In the genomic region with DNA sequence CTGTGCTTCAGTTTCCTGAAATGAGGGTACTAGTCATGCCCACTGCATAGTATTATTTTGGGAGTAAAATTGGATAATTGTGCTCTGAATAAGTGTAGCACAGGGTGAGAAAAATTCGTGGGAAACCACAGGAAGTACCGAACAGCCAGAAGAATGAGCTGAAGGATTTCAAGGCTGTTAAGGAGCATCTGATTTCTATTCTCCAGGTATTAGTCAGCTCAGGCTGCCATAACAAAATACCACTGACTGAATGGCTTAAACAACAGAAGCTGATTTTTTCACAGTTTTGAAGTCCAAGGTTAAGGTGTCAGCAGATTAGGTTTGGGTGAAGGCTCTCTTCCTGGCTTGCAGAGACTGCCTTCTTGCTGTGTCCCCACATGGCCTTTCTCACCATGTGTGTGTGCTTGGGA, we compare ENCODE assay signal across 2 cellular contexts.
TF ChIP-seq lines count a peak whose summit lies in the region.

No MANE protein-coding gene starts in this region.

TF ChIP-seq in SK-N-SH, 30 proteins besides CTCF, POLR2A, EP300 and RAD21:
- TF ChIP-seq TCF12 (IDR thresholded peaks at IDR 0.05): peak; percentile 70; the same call in 1 of the 2 replicates
- peak; percentile 16; the same call in 1 of the 2 replicates for TF ChIP-seq FOSL2 (IDR thresholded peaks at IDR 0.05; ENCODE audit: borderline replicate concordance, low read depth)
- TF ChIP-seq MXI1 (IDR thresholded peaks at IDR 0.05; ENCODE audit: low read depth, low read length): no peak
- no peak for TF ChIP-seq RFX5 (IDR thresholded peaks at IDR 0.05; ENCODE audit: low read length)
- no peak for TF ChIP-seq RXRA (IDR thresholded peaks at IDR 0.05; ENCODE audit: borderline replicate concordance, low read depth)
- TF ChIP-seq, protein P1, sequence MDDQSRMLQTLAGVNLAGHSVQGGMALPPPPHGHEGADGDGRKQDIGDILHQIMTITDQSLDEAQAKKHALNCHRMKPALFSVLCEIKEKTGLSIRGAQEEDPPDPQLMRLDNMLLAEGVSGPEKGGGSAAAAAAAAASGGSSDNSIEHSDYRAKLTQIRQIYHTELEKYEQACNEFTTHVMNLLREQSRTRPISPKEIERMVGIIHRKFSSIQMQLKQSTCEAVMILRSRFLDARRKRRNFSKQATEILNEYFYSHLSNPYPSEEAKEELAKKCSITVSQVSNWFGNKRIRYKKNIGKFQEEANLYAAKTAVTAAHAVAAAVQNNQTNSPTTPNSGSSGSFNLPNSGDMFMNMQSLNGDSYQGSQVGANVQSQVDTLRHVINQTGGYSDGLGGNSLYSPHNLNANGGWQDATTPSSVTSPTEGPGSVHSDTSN (IDR thresholded peaks at IDR 0.05): no peak
- TF ChIP-seq FOXM1 (IDR thresholded peaks at IDR 0.05; ENCODE audit: low read depth): no peak
- TF ChIP-seq, protein P2, sequence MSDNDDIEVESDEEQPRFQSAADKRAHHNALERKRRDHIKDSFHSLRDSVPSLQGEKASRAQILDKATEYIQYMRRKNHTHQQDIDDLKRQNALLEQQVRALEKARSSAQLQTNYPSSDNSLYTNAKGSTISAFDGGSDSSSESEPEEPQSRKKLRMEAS (IDR thresholded peaks at IDR 0.05; ENCODE audit: low read depth): no peak
- no peak for TF ChIP-seq SIN3A (IDR thresholded peaks at IDR 0.05; ENCODE audit: borderline replicate concordance, low read depth, low read length)
- no peak for TF ChIP-seq ELF1 (IDR thresholded peaks at IDR 0.05)
- no peak for TF ChIP-seq GABPA (IDR thresholded peaks at IDR 0.05; ENCODE audit: low read depth)

TF ChIP-seq in SK-N-SH treated with all-trans-retinoic acid at 6 μM for 48 hours, 23 proteins besides CTCF, POLR2A, EP300 and RAD21:
- TF ChIP-seq TSHZ2 (CRISPR knock-in tag; IDR thresholded peaks at IDR 0.05) (no peak), BACH2 (CRISPR knock-in tag; IDR thresholded peaks at IDR 0.05; ENCODE audit: borderline replicate concordance) (no peak), ZNF565 (CRISPR knock-in tag; conservative IDR thresholded peaks at IDR 0.05; ENCODE audit: low read depth) (no peak), ESRRG (CRISPR knock-in tag; IDR thresholded peaks at IDR 0.05) (no peak), TOX (CRISPR knock-in tag; IDR thresholded peaks at IDR 0.05; ENCODE audit: borderline replicate concordance) (no peak), CSDC2 (CRISPR knock-in tag; IDR thresholded peaks at IDR 0.05) (no peak), OSR1 (CRISPR knock-in tag; IDR thresholded peaks at IDR 0.05) (no peak), SNAI2 (CRISPR knock-in tag; IDR thresholded peaks at IDR 0.05) (no peak), ZNF70 (CRISPR knock-in tag; IDR thresholded peaks at IDR 0.05) (no peak), ISL1 (CRISPR knock-in tag; IDR thresholded peaks at IDR 0.05) (no peak), PATZ1 (CRISPR knock-in tag; IDR thresholded peaks at IDR 0.05; ENCODE audit: borderline replicate concordance) (no peak)
- TF ChIP-seq, protein P3, sequence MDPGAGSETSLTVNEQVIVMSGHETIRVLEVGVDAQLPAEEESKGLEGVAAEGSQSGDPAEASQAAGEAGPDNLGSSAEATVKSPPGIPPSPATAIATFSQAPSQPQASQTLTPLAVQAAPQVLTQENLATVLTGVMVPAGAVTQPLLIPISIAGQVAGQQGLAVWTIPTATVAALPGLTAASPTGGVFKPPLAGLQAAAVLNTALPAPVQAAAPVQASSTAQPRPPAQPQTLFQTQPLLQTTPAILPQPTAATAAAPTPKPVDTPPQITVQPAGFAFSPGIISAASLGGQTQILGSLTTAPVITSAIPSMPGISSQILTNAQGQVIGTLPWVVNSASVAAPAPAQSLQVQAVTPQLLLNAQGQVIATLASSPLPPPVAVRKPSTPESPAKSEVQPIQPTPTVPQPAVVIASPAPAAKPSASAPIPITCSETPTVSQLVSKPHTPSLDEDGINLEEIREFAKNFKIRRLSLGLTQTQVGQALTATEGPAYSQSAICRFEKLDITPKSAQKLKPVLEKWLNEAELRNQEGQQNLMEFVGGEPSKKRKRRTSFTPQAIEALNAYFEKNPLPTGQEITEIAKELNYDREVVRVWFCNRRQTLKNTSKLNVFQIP (CRISPR knock-in tag; IDR thresholded peaks at IDR 0.05; ENCODE audit: borderline replicate concordance, low read depth): no peak
